In the genomic region with DNA sequence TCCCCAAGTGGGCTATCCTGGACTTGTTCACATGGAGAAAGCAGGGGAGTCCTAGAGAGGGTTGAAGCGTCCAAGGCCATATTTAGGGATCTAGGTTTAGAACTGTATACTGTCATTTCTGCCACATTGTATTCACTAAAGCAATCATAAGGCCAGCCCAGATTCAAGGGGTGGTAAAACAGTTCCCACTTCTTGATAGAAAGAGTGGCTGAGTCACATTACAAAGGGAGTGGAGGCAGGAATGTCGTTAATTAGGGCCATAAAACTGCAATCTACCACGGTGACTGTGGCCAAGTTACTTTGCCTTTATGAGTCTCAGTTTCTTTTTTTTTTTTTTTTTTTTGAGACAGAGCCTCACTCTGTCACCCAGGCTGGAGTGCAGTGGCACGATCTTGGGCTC, we compare ENCODE assay signal across 1 cellular context.
A peak's percentile ranks its signal among the peaks of the same experiment; 100 is the strongest.
TF ChIP-seq lines count a peak whose summit lies in the region.

No MANE protein-coding gene starts in this region.

TF ChIP-seq in HEK293, 187 proteins besides CTCF, POLR2A, EP300 and RAD21 (continued from another document):
- TF ChIP-seq, protein P1, sequence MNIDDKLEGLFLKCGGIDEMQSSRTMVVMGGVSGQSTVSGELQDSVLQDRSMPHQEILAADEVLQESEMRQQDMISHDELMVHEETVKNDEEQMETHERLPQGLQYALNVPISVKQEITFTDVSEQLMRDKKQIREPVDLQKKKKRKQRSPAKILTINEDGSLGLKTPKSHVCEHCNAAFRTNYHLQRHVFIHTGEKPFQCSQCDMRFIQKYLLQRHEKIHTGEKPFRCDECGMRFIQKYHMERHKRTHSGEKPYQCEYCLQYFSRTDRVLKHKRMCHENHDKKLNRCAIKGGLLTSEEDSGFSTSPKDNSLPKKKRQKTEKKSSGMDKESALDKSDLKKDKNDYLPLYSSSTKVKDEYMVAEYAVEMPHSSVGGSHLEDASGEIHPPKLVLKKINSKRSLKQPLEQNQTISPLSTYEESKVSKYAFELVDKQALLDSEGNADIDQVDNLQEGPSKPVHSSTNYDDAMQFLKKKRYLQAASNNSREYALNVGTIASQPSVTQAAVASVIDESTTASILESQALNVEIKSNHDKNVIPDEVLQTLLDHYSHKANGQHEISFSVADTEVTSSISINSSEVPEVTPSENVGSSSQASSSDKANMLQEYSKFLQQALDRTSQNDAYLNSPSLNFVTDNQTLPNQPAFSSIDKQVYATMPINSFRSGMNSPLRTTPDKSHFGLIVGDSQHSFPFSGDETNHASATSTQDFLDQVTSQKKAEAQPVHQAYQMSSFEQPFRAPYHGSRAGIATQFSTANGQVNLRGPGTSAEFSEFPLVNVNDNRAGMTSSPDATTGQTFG (tag by site-specific recombination; IDR thresholded peaks at IDR 0.05; ENCODE audit: borderline replicate concordance) = no peak
- TF ChIP-seq IKZF3 (tag by site-specific recombination; IDR thresholded peaks at IDR 0.05) = peak; percentile 92
- TF ChIP-seq ZNF202 (tag by site-specific recombination; IDR thresholded peaks at IDR 0.05; ENCODE audit: borderline replicate concordance) = no peak
- TF ChIP-seq ZNF2 (tag by site-specific recombination; IDR thresholded peaks at IDR 0.05) = 0 out of 2 replicates have a peak, but pooled peaks have one; percentile 38
- no peak for TF ChIP-seq TRIM28 (IDR thresholded peaks at IDR 0.05; ENCODE audit: borderline replicate concordance, low read length)
- TF ChIP-seq, protein P2, sequence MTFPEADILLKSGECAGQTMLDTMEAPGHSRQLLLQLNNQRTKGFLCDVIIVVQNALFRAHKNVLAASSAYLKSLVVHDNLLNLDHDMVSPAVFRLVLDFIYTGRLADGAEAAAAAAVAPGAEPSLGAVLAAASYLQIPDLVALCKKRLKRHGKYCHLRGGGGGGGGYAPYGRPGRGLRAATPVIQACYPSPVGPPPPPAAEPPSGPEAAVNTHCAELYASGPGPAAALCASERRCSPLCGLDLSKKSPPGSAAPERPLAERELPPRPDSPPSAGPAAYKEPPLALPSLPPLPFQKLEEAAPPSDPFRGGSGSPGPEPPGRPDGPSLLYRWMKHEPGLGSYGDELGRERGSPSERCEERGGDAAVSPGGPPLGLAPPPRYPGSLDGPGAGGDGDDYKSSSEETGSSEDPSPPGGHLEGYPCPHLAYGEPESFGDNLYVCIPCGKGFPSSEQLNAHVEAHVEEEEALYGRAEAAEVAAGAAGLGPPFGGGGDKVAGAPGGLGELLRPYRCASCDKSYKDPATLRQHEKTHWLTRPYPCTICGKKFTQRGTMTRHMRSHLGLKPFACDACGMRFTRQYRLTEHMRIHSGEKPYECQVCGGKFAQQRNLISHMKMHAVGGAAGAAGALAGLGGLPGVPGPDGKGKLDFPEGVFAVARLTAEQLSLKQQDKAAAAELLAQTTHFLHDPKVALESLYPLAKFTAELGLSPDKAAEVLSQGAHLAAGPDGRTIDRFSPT (tag by site-specific recombination; IDR thresholded peaks at IDR 0.05) = no peak
- TF ChIP-seq ZNF155 (tag by site-specific recombination; IDR thresholded peaks at IDR 0.05) = no peak
- TF ChIP-seq ZNF175 (tag by site-specific recombination; IDR thresholded peaks at IDR 0.05) = no peak
- peak; percentile 57 for TF ChIP-seq ZEB2 (tag by site-specific recombination; IDR thresholded peaks at IDR 0.05)
- TF ChIP-seq, protein P3, sequence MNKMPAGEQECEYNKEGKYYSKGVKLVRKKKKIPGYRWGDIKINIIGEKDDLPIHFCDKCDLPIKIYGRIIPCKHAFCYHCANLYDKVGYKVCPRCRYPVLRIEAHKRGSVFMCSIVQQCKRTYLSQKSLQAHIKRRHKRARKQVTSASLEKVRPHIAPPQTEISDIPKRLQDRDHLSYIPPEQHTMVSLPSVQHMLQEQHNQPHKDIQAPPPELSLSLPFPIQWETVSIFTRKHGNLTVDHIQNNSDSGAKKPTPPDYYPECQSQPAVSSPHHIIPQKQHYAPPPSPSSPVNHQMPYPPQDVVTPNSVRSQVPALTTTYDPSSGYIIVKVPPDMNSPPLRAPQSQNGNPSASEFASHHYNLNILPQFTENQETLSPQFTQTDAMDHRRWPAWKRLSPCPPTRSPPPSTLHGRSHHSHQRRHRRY (tag by site-specific recombination; IDR thresholded peaks at IDR 0.05) = no peak
- no peak for TF ChIP-seq MYNN (tag by site-specific recombination; IDR thresholded peaks at IDR 0.05; ENCODE audit: borderline replicate concordance)
- TF ChIP-seq, protein P4, sequence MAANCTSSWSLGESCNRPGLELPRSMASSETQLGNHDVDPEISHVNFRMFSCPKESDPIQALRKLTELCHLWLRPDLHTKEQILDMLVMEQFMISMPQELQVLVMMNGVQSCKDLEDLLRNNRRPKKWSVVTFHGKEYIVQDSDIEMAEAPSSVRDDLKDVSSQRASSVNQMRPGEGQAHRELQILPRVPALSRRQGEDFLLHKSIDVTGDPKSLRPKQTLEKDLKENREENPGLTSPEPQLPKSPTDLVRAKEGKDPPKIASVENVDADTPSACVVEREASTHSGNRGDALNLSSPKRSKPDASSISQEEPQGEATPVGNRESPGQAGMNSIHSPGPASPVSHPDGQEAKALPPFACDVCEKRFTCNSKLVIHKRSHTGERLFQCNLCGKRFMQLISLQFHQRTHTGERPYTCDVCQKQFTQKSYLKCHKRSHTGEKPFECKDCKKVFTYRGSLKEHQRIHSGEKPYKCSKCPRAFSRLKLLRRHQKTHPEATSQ (tag by site-specific recombination; IDR thresholded peaks at IDR 0.05) = no peak
- no peak for TF ChIP-seq SP2 (tag by site-specific recombination; IDR thresholded peaks at IDR 0.05)
- TF ChIP-seq ZNF211 (tag by site-specific recombination; IDR thresholded peaks at IDR 0.05; ENCODE audit: low read depth) = no peak
- no peak for TF ChIP-seq SP3 (tag by site-specific recombination; IDR thresholded peaks at IDR 0.05)
- TF ChIP-seq, protein P5, sequence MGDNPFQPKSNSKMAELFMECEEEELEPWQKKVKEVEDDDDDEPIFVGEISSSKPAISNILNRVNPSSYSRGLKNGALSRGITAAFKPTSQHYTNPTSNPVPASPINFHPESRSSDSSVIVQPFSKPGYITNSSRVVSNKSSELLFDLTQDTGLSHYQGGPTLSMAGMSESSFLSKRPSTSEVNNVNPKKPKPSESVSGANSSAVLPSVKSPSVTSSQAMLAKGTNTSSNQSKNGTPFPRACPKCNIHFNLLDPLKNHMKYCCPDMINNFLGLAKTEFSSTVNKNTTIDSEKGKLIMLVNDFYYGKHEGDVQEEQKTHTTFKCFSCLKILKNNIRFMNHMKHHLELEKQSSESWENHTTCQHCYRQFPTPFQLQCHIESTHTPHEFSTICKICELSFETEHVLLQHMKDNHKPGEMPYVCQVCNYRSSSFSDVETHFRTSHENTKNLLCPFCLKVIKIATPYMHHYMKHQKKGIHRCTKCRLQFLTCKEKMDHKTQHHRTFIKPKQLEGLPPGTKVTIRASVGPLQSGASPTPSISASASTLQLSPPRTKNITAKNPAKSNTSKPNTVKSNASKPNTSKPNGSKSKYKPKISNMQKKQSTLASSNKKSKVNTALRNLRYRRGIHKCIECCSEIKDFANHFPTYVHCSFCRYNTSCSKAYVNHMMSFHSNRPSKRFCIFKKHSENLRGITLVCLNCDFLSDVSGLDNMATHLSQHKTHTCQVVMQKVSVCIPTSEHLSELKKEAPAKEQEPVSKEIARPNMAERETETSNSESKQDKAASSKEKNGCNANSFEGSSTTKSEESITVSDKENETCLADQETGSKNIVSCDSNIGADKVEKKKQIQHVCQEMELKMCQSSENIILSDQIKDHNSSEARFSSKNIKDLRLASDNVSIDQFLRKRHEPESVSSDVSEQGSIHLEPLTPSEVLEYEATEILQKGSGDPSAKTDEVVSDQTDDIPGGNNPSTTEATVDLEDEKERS (tag by site-specific recombination; IDR thresholded peaks at IDR 0.05) = no peak
- 0 out of 2 replicates have a peak, but pooled peaks have one; percentile 21 for TF ChIP-seq ZBTB21 (tag by site-specific recombination; IDR thresholded peaks at IDR 0.05)
- no peak for TF ChIP-seq ZNF514 (tag by site-specific recombination; IDR thresholded peaks at IDR 0.05)
- no peak for TF ChIP-seq ZNF133 (tag by site-specific recombination; IDR thresholded peaks at IDR 0.05)
- TF ChIP-seq ZNF621 (tag by site-specific recombination; IDR thresholded peaks at IDR 0.05) = no peak
- TF ChIP-seq, protein P6, sequence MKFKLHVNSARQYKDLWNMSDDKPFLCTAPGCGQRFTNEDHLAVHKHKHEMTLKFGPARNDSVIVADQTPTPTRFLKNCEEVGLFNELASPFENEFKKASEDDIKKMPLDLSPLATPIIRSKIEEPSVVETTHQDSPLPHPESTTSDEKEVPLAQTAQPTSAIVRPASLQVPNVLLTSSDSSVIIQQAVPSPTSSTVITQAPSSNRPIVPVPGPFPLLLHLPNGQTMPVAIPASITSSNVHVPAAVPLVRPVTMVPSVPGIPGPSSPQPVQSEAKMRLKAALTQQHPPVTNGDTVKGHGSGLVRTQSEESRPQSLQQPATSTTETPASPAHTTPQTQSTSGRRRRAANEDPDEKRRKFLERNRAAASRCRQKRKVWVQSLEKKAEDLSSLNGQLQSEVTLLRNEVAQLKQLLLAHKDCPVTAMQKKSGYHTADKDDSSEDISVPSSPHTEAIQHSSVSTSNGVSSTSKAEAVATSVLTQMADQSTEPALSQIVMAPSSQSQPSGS (tag by site-specific recombination; IDR thresholded peaks at IDR 0.05; ENCODE audit: low read depth) = no peak
- peak; percentile 54; the same call in 1 of the 2 replicates for TF ChIP-seq ZBTB17 (tag by site-specific recombination; IDR thresholded peaks at IDR 0.05)
- TF ChIP-seq ZNF394 (tag by site-specific recombination; IDR thresholded peaks at IDR 0.05; ENCODE audit: borderline replicate concordance) = no peak
- no peak for TF ChIP-seq ZNF610 (tag by site-specific recombination; IDR thresholded peaks at IDR 0.05; ENCODE audit: borderline replicate concordance)
- TF ChIP-seq KLF1 (tag by site-specific recombination; IDR thresholded peaks at IDR 0.05) = peak; percentile 57
- TF ChIP-seq ZNF548 (tag by site-specific recombination; IDR thresholded peaks at IDR 0.05) = no peak
- TF ChIP-seq ZNF248 (tag by site-specific recombination; IDR thresholded peaks at IDR 0.05) = no peak
- TF ChIP-seq ZBTB48 (tag by site-specific recombination; IDR thresholded peaks at IDR 0.05) = peak; percentile 95
- peak; percentile 30; the same call in 1 of the 2 replicates for TF ChIP-seq ZNF660 (tag by site-specific recombination; IDR thresholded peaks at IDR 0.05)
- TF ChIP-seq, protein P7, sequence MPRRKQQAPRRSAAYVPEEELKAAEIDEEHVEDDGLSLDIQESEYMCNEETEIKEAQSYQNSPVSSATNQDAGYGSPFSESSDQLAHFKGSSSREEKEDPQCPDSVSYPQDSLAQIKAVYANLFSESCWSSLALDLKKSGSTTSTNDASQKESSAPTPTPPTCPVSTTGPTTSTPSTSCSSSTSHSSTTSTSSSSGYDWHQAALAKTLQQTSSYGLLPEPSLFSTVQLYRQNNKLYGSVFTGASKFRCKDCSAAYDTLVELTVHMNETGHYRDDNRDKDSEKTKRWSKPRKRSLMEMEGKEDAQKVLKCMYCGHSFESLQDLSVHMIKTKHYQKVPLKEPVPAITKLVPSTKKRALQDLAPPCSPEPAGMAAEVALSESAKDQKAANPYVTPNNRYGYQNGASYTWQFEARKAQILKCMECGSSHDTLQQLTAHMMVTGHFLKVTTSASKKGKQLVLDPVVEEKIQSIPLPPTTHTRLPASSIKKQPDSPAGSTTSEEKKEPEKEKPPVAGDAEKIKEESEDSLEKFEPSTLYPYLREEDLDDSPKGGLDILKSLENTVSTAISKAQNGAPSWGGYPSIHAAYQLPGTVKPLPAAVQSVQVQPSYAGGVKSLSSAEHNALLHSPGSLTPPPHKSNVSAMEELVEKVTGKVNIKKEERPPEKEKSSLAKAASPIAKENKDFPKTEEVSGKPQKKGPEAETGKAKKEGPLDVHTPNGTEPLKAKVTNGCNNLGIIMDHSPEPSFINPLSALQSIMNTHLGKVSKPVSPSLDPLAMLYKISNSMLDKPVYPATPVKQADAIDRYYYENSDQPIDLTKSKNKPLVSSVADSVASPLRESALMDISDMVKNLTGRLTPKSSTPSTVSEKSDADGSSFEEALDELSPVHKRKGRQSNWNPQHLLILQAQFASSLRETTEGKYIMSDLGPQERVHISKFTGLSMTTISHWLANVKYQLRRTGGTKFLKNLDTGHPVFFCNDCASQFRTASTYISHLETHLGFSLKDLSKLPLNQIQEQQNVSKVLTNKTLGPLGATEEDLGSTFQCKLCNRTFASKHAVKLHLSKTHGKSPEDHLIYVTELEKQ (tag by site-specific recombination; IDR thresholded peaks at IDR 0.05; ENCODE audit: borderline replicate concordance) = no peak
- no peak for TF ChIP-seq HOXC10 (CRISPR knock-in tag; IDR thresholded peaks at IDR 0.05)
- no peak for TF ChIP-seq ZNF600 (tag by site-specific recombination; IDR thresholded peaks at IDR 0.05)
- no peak for TF ChIP-seq ZNF23 (tag by site-specific recombination; IDR thresholded peaks at IDR 0.05; ENCODE audit: borderline replicate concordance)
- TF ChIP-seq KLF7 (tag by site-specific recombination; IDR thresholded peaks at IDR 0.05; ENCODE audit: borderline replicate concordance) = no peak
- no peak for TF ChIP-seq ZNF677 (tag by site-specific recombination; IDR thresholded peaks at IDR 0.05)
- no peak for TF ChIP-seq KLF9 (tag by site-specific recombination; IDR thresholded peaks at IDR 0.05; ENCODE audit: low read depth)
- TF ChIP-seq, protein P8, sequence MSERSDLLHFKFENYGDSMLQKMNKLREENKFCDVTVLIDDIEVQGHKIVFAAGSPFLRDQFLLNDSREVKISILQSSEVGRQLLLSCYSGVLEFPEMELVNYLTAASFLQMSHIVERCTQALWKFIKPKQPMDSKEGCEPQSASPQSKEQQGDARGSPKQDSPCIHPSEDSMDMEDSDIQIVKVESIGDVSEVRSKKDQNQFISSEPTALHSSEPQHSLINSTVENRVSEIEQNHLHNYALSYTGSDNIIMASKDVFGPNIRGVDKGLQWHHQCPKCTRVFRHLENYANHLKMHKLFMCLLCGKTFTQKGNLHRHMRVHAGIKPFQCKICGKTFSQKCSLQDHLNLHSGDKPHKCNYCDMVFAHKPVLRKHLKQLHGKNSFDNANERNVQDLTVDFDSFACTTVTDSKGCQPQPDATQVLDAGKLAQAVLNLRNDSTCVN (tag by site-specific recombination; optimal IDR thresholded peaks at IDR 0.05) = no peak
- TF ChIP-seq, protein P9, sequence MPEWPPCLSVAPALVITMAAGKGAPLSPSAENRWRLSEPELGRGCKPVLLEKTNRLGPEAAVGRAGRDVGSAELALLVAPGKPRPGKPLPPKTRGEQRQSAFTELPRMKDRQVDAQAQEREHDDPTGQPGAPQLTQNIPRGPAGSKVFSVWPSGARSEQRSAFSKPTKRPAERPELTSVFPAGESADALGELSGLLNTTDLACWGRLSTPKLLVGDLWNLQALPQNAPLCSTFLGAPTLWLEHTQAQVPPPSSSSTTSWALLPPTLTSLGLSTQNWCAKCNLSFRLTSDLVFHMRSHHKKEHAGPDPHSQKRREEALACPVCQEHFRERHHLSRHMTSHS (tag by site-specific recombination; IDR thresholded peaks at IDR 0.05) = no peak
- TF ChIP-seq ZNF324 (tag by site-specific recombination; IDR thresholded peaks at IDR 0.05) = peak; percentile 47; the same call in 1 of the 2 replicates
- no peak for TF ChIP-seq ZNF274 (IDR thresholded peaks at IDR 0.05; ENCODE audit: low read length)
- TF ChIP-seq ZNF274 (tag by site-specific recombination; IDR thresholded peaks at IDR 0.05; ENCODE audit: borderline replicate concordance) = no peak
- no peak for TF ChIP-seq ZNF529 (tag by site-specific recombination; IDR thresholded peaks at IDR 0.05; ENCODE audit: insufficient replicate concordance)
- no peak for TF ChIP-seq HOXA7 (CRISPR knock-in tag; IDR thresholded peaks at IDR 0.05; ENCODE audit: borderline replicate concordance)
TF ChIP-seq in HEK293: peak in this region for 29.
